14 cellular contexts compared by ENCODE assay signal in genomic region chr14:23580152-23580926, GRCh38. TPM values are rescaled to one million over a fixed set of nuclear protein-coding genes. Genes with fewer than 3 reads are reported as not detected.
"Had no signal": no experiment of that assay in that cellular context is flagged by ENCODE, and none has a peak within 500 bp of the region (broad histone marks: within the 10 kb centered on the region; RNA-seq: fewer than 3 reads in every experiment).

No MANE protein-coding gene starts in this region.

- H3K36me3 ChIP-seq: cardiac muscle cell, neutrophil, pancreas had no signal

- ATAC-seq: naive thymus-derived CD8-positive, alpha-beta T cell; pancreas; sciatic nerve; SK-N-SH treated with all-trans-retinoic acid at 6 μM for 48 hours had no signal

- H3K4me3 ChIP-seq: cardiac muscle cell, pancreas had no signal

- DNase-seq: activated CD4-positive, alpha-beta T cell treated with anti-CD3 and anti-CD28 coated beads for 1 hour; amygdala; erythroblast; foreskin melanocyte; mesendoderm; naive thymus-derived CD8-positive, alpha-beta T cell; pancreas; stimulated activated CD8-positive, alpha-beta memory T cell treated with anti-CD3 and anti-CD28 coated beads, Interleukin-4, amount 100 ng/mL, for 48 hours; stimulated activated naive CD4-positive, alpha-beta T cell; trophoblast cell had no signal

- H3K27ac ChIP-seq: cardiac muscle cell, neutrophil, pancreas had no signal

- H3K9me3 ChIP-seq: neutrophil, pancreas had no signal

- H3K4me1 ChIP-seq: pancreas had no signal

RNA-seq across cellular contexts. Expression of gene JPH4, which starts 1.7 kb away (rescaled TPM):
- total RNA-seq: naive thymus-derived CD8-positive, alpha-beta T cell had no signal

RNA-seq across cellular contexts. Expression of gene DHRS2, which starts 55.8 kb away (rescaled TPM):
- total RNA-seq: cardiac muscle cell; naive thymus-derived CD8-positive, alpha-beta T cell; sciatic nerve had no signal
